ENCODE assay signal across 28 cellular contexts in genomic region chr5:69510694-69511093, GRCh38.
"Had no signal": no experiment of that assay in that cellular context is flagged by ENCODE, and none has a peak within 500 bp of the region (broad histone marks: within the 10 kb centered on the region; RNA-seq: fewer than 3 reads in every experiment).

No MANE protein-coding gene starts in this region.

- H3K4me3 ChIP-seq: colonic mucosa, coronary artery, dorsolateral prefrontal cortex, esophagus muscularis mucosa, esophagus squamous epithelium, gastrocnemius medialis, gastroesophageal sphincter, heart left ventricle, heart right ventricle had no signal

- H3K4me3 Mint-ChIP-seq: dendritic cell treated with granulocyte-macrophage colony-stimulating factor and Interleukin-4, amounts not matched to agents 40 ng/mL and 50 ng/mL, for 4 days; effector memory CD8-positive, alpha-beta T cell; endodermal cell had no signal

- H3K27ac Mint-ChIP-seq: dendritic cell treated with granulocyte-macrophage colony-stimulating factor and Interleukin-4, amounts not matched to agents 40 ng/mL and 50 ng/mL, for 4 days; effector memory CD8-positive, alpha-beta T cell; endodermal cell had no signal

- H3K4me1 ChIP-seq: colonic mucosa, esophagus muscularis mucosa, gastrocnemius medialis, gastroesophageal sphincter, heart left ventricle, heart right ventricle had no signal

- H3K27me3 ChIP-seq: colonic mucosa, dorsolateral prefrontal cortex, esophagus muscularis mucosa, esophagus squamous epithelium, foreskin keratinocyte, gastrocnemius medialis, gastroesophageal sphincter, heart left ventricle, heart right ventricle had no signal

- FAIRE-seq: colon, endometrium, endothelial cell of umbilical vein, frontal cortex had no signal

- ATAC-seq: effector memory CD8-positive, alpha-beta T cell; esophagus mucosa; foreskin keratinocyte; gastrocnemius medialis; gastroesophageal sphincter; heart left ventricle; heart right ventricle had no signal

- DNase-seq: colonic mucosa; cortex of kidney; dermis blood vessel endothelial cell; dorsolateral prefrontal cortex; effector CD4-positive, alpha-beta T cell; effector CD8-positive, alpha-beta T cell; effector memory CD4-positive, alpha-beta T cell; effector memory CD8-positive, alpha-beta T cell; endodermal cell; erythroblast; esophagus squamous epithelium; foreskin fibroblast; foreskin keratinocyte; foreskin melanocyte; gastrocnemius medialis; glutamatergic neuron; head of caudate nucleus; heart left ventricle; heart right ventricle had no signal

- H3K27me3 Mint-ChIP-seq: dendritic cell treated with granulocyte-macrophage colony-stimulating factor and Interleukin-4, amounts not matched to agents 40 ng/mL and 50 ng/mL, for 4 days; effector memory CD8-positive, alpha-beta T cell had no signal

- H3K27ac ChIP-seq: colonic mucosa, coronary artery, dorsolateral prefrontal cortex, esophagus muscularis mucosa, esophagus squamous epithelium, foreskin keratinocyte, gastrocnemius medialis, gastroesophageal sphincter, heart left ventricle, heart right ventricle had no signal

- H3K9me3 ChIP-seq: colonic mucosa, esophagus muscularis mucosa, esophagus squamous epithelium, gastrocnemius medialis, gastroesophageal sphincter, heart left ventricle, heart right ventricle had no signal

- H3K36me3 ChIP-seq: colonic mucosa, esophagus muscularis mucosa, gastrocnemius medialis, gastroesophageal sphincter, heart left ventricle, heart right ventricle had no signal
